ENCODE assay signal across 1 cellular context in genomic region chr18:33670052-33670451, GRCh38.
TF ChIP-seq lines count a peak whose summit lies in the region.

No MANE protein-coding gene starts in this region.

TF ChIP-seq in HEK293, 187 proteins besides CTCF, POLR2A, EP300 and RAD21 (continued from another document):
- TF ChIP-seq MZF1 (tag by site-specific recombination; IDR thresholded peaks at IDR 0.05; ENCODE audit: borderline replicate concordance) = peak; percentile 48; the same call in 1 of the 2 replicates
- TF ChIP-seq ZNF501 (tag by site-specific recombination; IDR thresholded peaks at IDR 0.05) = no peak
- TF ChIP-seq ZNF211 (tag by site-specific recombination; IDR thresholded peaks at IDR 0.05; ENCODE audit: low read depth) = no peak
- TF ChIP-seq BCL11B (tag by site-specific recombination; IDR thresholded peaks at IDR 0.05; ENCODE audit: low read depth) = no peak
- TF ChIP-seq ZNF169 (tag by site-specific recombination; IDR thresholded peaks at IDR 0.05) = no peak
- TF ChIP-seq SCRT2 (tag by site-specific recombination; IDR thresholded peaks at IDR 0.05) = no peak
- TF ChIP-seq ZNF664 (tag by site-specific recombination; IDR thresholded peaks at IDR 0.05) = no peak
